In genomic region chr17:81336296-81336929, GRCh38 we compare ENCODE assay signal across 15 cellular contexts. TPM values are rescaled to one million over a fixed set of nuclear protein-coding genes. Genes with fewer than 3 reads are reported as not detected.
"Had no signal": no experiment of that assay in that cellular context is flagged by ENCODE, and none has a peak within 500 bp of the region (broad histone marks: within the 10 kb centered on the region; RNA-seq: fewer than 3 reads in every experiment).

No MANE protein-coding gene starts in this region.

- H3K36me3 ChIP-seq: gastrocnemius medialis, heart left ventricle had no signal

- H3K4me3 Mint-ChIP-seq: activated T-cell treated with anti-CD3 and anti-CD28 coated beads, Interleukin-2, amount 50 U/mL, for 72 hours; natural killer cell; stimulated activated naive CD8-positive, alpha-beta T cell treated with anti-CD3 and anti-CD28 coated beads, Interleukin-15, Interleukin-2, amounts not matched to agents 100 ng/mL and 50 ng/mL, for 24 hours; T-helper 1 cell treated with Interleukin-12 subunit alpha and Interleukin-12 subunit beta and Interleukin-4 antibody, amounts not matched to agents 30 μg/mL and 1 μg/mL, for 36 hours had no signal

- H3K27ac Mint-ChIP-seq: activated T-cell treated with anti-CD3 and anti-CD28 coated beads, Interleukin-2, amount 50 U/mL, for 72 hours; natural killer cell; stimulated activated naive CD8-positive, alpha-beta T cell treated with anti-CD3 and anti-CD28 coated beads, Interleukin-15, Interleukin-2, amounts not matched to agents 100 ng/mL and 50 ng/mL, for 24 hours; T-helper 1 cell treated with Interleukin-12 subunit alpha and Interleukin-12 subunit beta and Interleukin-4 antibody, amounts not matched to agents 30 μg/mL and 1 μg/mL, for 36 hours had no signal

- H3K27me3 ChIP-seq: gastrocnemius medialis, testis had no signal

- DNase-seq: activated CD4-positive, alpha-beta T cell treated with anti-CD3 and anti-CD28 coated beads, Interleukin-2, amount 50 U/mL, for 4 hours; activated effector memory CD4-positive, alpha-beta T cell treated with anti-CD3 and anti-CD28 coated beads, Interleukin-2, amount 50 U/mL, for 16 hours; activated naive CD4-positive, alpha-beta T cell treated with anti-CD3 and anti-CD28 coated beads, Interleukin-2, amount 50 U/mL, for 16 hours; activated T-cell treated with anti-CD3 and anti-CD28 coated beads, Interleukin-2, amount 50 U/mL, for 72 hours; aorta; effector CD4-positive, alpha-beta T cell; gastrocnemius medialis; natural killer cell; stimulated activated CD4-positive, alpha-beta T cell treated with anti-CD3 and anti-CD28 coated beads, Interleukin-12 subunit alpha, Interleukin-12 subunit beta, amount 100 ng/mL, for 4 hours; stimulated activated CD4-positive, alpha-beta T cell treated with anti-CD3 and anti-CD28 coated beads, Interleukin-2, amount 100 ng/mL, for 24 hours; testis had no signal

- H3K36me3 Mint-ChIP-seq: natural killer cell had no signal

- H3K9me3 Mint-ChIP-seq: activated T-cell treated with anti-CD3 and anti-CD28 coated beads, Interleukin-2, amount 50 U/mL, for 72 hours; natural killer cell; stimulated activated naive CD8-positive, alpha-beta T cell treated with anti-CD3 and anti-CD28 coated beads, Interleukin-15, Interleukin-2, amounts not matched to agents 100 ng/mL and 50 ng/mL, for 24 hours; T-helper 1 cell treated with Interleukin-12 subunit alpha and Interleukin-12 subunit beta and Interleukin-4 antibody, amounts not matched to agents 30 μg/mL and 1 μg/mL, for 36 hours had no signal

- H3K4me3 ChIP-seq: gastrocnemius medialis, heart left ventricle, testis had no signal

- ATAC-seq: activated T-cell treated with anti-CD3 and anti-CD28 coated beads, Interleukin-2, amount 50 U/mL, for 72 hours; gastrocnemius medialis; heart left ventricle; natural killer cell had no signal

- H3K27ac ChIP-seq: heart left ventricle, testis had no signal

- H3K9me3 ChIP-seq: gastrocnemius medialis, heart left ventricle, testis had no signal

RNA-seq across cellular contexts. Expression of gene BAHCC1, which starts 58.8 kb away (rescaled TPM):
- total RNA-seq: activated CD8-positive, alpha-beta memory T cell treated with anti-CD3 and anti-CD28 coated beads for 36 hours had no signal
